Comparison of ENCODE assay signal across 8 cellular contexts in the genomic region with DNA sequence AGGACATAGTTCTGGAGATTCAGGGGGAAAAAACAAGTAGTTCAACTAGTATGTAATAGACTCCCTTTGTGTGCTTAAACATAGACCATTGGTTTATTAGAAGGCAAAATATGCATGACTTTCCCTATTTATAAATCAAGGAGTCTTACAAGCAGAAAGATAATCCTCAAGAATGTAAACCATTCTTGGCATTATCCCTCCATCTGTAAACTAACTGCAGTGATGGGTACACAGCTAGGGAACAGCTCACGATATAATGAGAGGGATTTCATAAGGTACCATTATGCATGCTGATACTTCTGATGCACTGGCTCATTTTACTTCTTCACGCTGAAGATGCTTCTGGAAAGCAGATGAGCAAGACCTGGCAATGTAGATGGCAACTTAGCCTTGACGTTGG. TPM values are rescaled to one million over a fixed set of nuclear protein-coding genes. Genes with fewer than 3 reads are reported as not detected.
DNase-seq lines count a peak whose midpoint lies in the region; ATAC-seq and TF ChIP-seq lines count a peak whose summit lies in the region.

No MANE protein-coding gene starts in this region.

- H3K27ac Mint-ChIP-seq in activated CD4-positive, alpha-beta T cell treated with anti-CD3 and anti-CD28 coated beads, Interleukin-2, amount 10 ng/mL, durations not matched to agents 7 days and 5 days = peak overlapping the region; percentile 99
- H3K27ac Mint-ChIP-seq in WTC11 = no peak overlapping the region
- no peak overlapping the region for H3K27ac Mint-ChIP-seq in glutamatergic neuron (ENCODE audit: unreplicated experiment)
- peak overlapping the region; percentile 88 to 99 for H3K27ac Mint-ChIP-seq in stimulated activated naive CD8-positive, alpha-beta T cell treated with anti-CD3 and anti-CD28 coated beads, Interleukin-15, amount 100 ng/mL, for 72 hours

- CTCF ChIA-PET in activated CD4-positive, alpha-beta T cell treated with anti-CD3 and anti-CD28 coated beads, Interleukin-2, amount 10 ng/mL, durations not matched to agents 7 days and 5 days (lab: Charles Lee) = no interaction called here
- CTCF ChIA-PET in WTC11 (lab: Charles Lee) = no interaction called here

- no peaks in the 10 kb centered on the region for H3K9me3 Mint-ChIP-seq in activated CD4-positive, alpha-beta T cell treated with anti-CD3 and anti-CD28 coated beads, Interleukin-2, amount 10 ng/mL, durations not matched to agents 7 days and 5 days
- H3K9me3 Mint-ChIP-seq in WTC11 = no peaks in the 10 kb centered on the region
- peaks cover 4% of the 10 kb centered on the region for H3K9me3 Mint-ChIP-seq in glutamatergic neuron (ENCODE audit: unreplicated experiment)
- no peaks in the 10 kb centered on the region for H3K9me3 Mint-ChIP-seq in stimulated activated naive CD8-positive, alpha-beta T cell treated with anti-CD3 and anti-CD28 coated beads, Interleukin-15, amount 100 ng/mL, for 72 hours

- H3K4me3 Mint-ChIP-seq in activated CD4-positive, alpha-beta T cell treated with anti-CD3 and anti-CD28 coated beads, Interleukin-2, amount 10 ng/mL, durations not matched to agents 7 days and 5 days = peak overlapping the region; percentile 96
- H3K4me3 Mint-ChIP-seq in WTC11 = peak overlapping the region; percentile 98
- peak overlapping the region; percentile 95 for H3K4me3 Mint-ChIP-seq in glutamatergic neuron (ENCODE audit: unreplicated experiment)
- peak overlapping the region; percentile 99 to 100 for H3K4me3 Mint-ChIP-seq in stimulated activated naive CD8-positive, alpha-beta T cell treated with anti-CD3 and anti-CD28 coated beads, Interleukin-15, amount 100 ng/mL, for 72 hours

- peaks cover 10% of the 10 kb centered on the region for H3K36me3 Mint-ChIP-seq in activated CD4-positive, alpha-beta T cell treated with anti-CD3 and anti-CD28 coated beads, Interleukin-2, amount 10 ng/mL, durations not matched to agents 7 days and 5 days (ENCODE audit: low read depth)
- H3K36me3 Mint-ChIP-seq in WTC11 = peaks cover 3% of the 10 kb centered on the region
- H3K36me3 Mint-ChIP-seq in glutamatergic neuron (ENCODE audit: unreplicated experiment) = no peaks in the 10 kb centered on the region

- H3K27me3 Mint-ChIP-seq in activated CD4-positive, alpha-beta T cell treated with anti-CD3 and anti-CD28 coated beads, Interleukin-2, amount 10 ng/mL, durations not matched to agents 7 days and 5 days = no peaks in the 10 kb centered on the region
- H3K27me3 Mint-ChIP-seq in WTC11 (ENCODE audit: low read depth) = peaks cover 16% of the 10 kb centered on the region
- peaks cover 7% of the 10 kb centered on the region for H3K27me3 Mint-ChIP-seq in glutamatergic neuron (ENCODE audit: unreplicated experiment)
- H3K27me3 Mint-ChIP-seq in stimulated activated naive CD8-positive, alpha-beta T cell treated with anti-CD3 and anti-CD28 coated beads, Interleukin-15, amount 100 ng/mL, for 72 hours = no peaks in the 10 kb centered on the region

- no peak for DNase-seq in activated CD4-positive, alpha-beta T cell treated with anti-CD3 and anti-CD28 coated beads, Interleukin-2, amount 10 ng/mL, durations not matched to agents 7 days and 5 days
- DNase-seq in activated CD4-positive, alpha-beta T cell treated with anti-CD3 and anti-CD28 coated beads, Interleukin-2, amount 50 U/mL, for 48 hours = no peak
- DNase-seq in WTC11 (ENCODE audit: low spot score) = no peak
- no peak for DNase-seq in glutamatergic neuron
- no peak for DNase-seq in stimulated activated naive CD8-positive, alpha-beta T cell treated with anti-CD3 and anti-CD28 coated beads, Interleukin-15, amount 100 ng/mL, for 72 hours
- DNase-seq in NCI-H128 (lab: John Stamatoyannopoulos, UW; ENCODE audit: unreplicated experiment) = no peak

- POLR2A ChIA-PET in activated CD4-positive, alpha-beta T cell treated with anti-CD3 and anti-CD28 coated beads, Interleukin-2, amount 10 ng/mL, durations not matched to agents 7 days and 5 days (lab: Charles Lee) = no interaction called here
- POLR2A ChIA-PET in WTC11 (lab: Charles Lee) = no interaction called here

- ATAC-seq in WTC11 (no peak), GM19463 (IDR thresholded peaks at IDR 0.05; ENCODE audit: unreplicated experiment) (no peak), HG02973 (IDR thresholded peaks at IDR 0.05; ENCODE audit: unreplicated experiment) (no peak)
- no peak for ATAC-seq in stimulated activated naive CD8-positive, alpha-beta T cell treated with anti-CD3 and anti-CD28 coated beads, Interleukin-15, amount 100 ng/mL, for 72 hours

- TF ChIP-seq CTCF in WTC11 (IDR thresholded peaks at IDR 0.05) (no peak), glutamatergic neuron (IDR thresholded peaks at IDR 0.05; ENCODE audit: partially characterized antibody, unreplicated experiment) (no peak)

- H3K4me1 Mint-ChIP-seq in activated CD4-positive, alpha-beta T cell treated with anti-CD3 and anti-CD28 coated beads, Interleukin-2, amount 10 ng/mL, durations not matched to agents 7 days and 5 days = peaks cover 44% of the 10 kb centered on the region
- H3K4me1 Mint-ChIP-seq in WTC11 (peaks cover 32% of the 10 kb centered on the region), glutamatergic neuron (ENCODE audit: low read depth, unreplicated experiment) (peaks cover 10% of the 10 kb centered on the region)
- peaks cover 43% of the 10 kb centered on the region for H3K4me1 Mint-ChIP-seq in stimulated activated naive CD8-positive, alpha-beta T cell treated with anti-CD3 and anti-CD28 coated beads, Interleukin-15, amount 100 ng/mL, for 72 hours

TF ChIP-seq in WTC11, 78 proteins besides CTCF, POLR2A, EP300 and RAD21 (continues in another document):
- TF ChIP-seq OVOL2 (CRISPR knock-in tag; IDR thresholded peaks at IDR 0.05; ENCODE audit: borderline replicate concordance) (no peak), TP53 (CRISPR knock-in tag; IDR thresholded peaks at IDR 0.05) (no peak), ZNF671 (CRISPR knock-in tag; IDR thresholded peaks at IDR 0.05) (no peak), ZBTB21 (CRISPR knock-in tag; IDR thresholded peaks at IDR 0.05; ENCODE audit: borderline replicate concordance) (no peak), GRHL2 (CRISPR knock-in tag; IDR thresholded peaks at IDR 0.05; ENCODE audit: insufficient replicate concordance, severe bottlenecking) (no peak), ZNF219 (CRISPR knock-in tag; IDR thresholded peaks at IDR 0.05; ENCODE audit: borderline replicate concordance) (no peak)
- TF ChIP-seq, protein P1, sequence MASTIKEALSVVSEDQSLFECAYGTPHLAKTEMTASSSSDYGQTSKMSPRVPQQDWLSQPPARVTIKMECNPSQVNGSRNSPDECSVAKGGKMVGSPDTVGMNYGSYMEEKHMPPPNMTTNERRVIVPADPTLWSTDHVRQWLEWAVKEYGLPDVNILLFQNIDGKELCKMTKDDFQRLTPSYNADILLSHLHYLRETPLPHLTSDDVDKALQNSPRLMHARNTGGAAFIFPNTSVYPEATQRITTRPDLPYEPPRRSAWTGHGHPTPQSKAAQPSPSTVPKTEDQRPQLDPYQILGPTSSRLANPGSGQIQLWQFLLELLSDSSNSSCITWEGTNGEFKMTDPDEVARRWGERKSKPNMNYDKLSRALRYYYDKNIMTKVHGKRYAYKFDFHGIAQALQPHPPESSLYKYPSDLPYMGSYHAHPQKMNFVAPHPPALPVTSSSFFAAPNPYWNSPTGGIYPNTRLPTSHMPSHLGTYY (CRISPR knock-in tag; IDR thresholded peaks at IDR 0.05) = no peak
- TF ChIP-seq, protein P2, sequence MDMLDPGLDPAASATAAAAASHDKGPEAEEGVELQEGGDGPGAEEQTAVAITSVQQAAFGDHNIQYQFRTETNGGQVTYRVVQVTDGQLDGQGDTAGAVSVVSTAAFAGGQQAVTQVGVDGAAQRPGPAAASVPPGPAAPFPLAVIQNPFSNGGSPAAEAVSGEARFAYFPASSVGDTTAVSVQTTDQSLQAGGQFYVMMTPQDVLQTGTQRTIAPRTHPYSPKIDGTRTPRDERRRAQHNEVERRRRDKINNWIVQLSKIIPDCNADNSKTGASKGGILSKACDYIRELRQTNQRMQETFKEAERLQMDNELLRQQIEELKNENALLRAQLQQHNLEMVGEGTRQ (CRISPR knock-in tag; IDR thresholded peaks at IDR 0.05) = no peak
- TF ChIP-seq, protein P3, sequence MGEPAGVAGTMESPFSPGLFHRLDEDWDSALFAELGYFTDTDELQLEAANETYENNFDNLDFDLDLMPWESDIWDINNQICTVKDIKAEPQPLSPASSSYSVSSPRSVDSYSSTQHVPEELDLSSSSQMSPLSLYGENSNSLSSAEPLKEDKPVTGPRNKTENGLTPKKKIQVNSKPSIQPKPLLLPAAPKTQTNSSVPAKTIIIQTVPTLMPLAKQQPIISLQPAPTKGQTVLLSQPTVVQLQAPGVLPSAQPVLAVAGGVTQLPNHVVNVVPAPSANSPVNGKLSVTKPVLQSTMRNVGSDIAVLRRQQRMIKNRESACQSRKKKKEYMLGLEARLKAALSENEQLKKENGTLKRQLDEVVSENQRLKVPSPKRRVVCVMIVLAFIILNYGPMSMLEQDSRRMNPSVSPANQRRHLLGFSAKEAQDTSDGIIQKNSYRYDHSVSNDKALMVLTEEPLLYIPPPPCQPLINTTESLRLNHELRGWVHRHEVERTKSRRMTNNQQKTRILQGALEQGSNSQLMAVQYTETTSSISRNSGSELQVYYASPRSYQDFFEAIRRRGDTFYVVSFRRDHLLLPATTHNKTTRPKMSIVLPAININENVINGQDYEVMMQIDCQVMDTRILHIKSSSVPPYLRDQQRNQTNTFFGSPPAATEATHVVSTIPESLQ (CRISPR knock-in tag; IDR thresholded peaks at IDR 0.05) = no peak
- TF ChIP-seq, protein P4, sequence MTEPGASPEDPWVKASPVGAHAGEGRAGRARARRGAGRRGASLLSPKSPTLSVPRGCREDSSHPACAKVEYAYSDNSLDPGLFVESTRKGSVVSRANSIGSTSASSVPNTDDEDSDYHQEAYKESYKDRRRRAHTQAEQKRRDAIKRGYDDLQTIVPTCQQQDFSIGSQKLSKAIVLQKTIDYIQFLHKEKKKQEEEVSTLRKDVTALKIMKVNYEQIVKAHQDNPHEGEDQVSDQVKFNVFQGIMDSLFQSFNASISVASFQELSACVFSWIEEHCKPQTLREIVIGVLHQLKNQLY (CRISPR knock-in tag; IDR thresholded peaks at IDR 0.05) = no peak
- TF ChIP-seq, protein P5, sequence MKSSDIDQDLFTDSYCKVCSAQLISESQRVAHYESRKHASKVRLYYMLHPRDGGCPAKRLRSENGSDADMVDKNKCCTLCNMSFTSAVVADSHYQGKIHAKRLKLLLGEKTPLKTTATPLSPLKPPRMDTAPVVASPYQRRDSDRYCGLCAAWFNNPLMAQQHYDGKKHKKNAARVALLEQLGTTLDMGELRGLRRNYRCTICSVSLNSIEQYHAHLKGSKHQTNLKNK (CRISPR knock-in tag; IDR thresholded peaks at IDR 0.05) = no peak

RNA-seq across cellular contexts. Expression of a gene that starts 0.9 kb away (rescaled TPM):
- under 1 TPM; 0.54 to 0.89 TPM for total RNA-seq in activated CD4-positive, alpha-beta T cell treated with anti-CD3 and anti-CD28 coated beads, Interleukin-2, amount 10 ng/mL, durations not matched to agents 7 days and 5 days
- total RNA-seq in WTC11 (2021) (0.96 to 1.9 TPM (median 1.6 TPM) in 3 replicates), glutamatergic neuron (ENCODE audit: unreplicated experiment) (0.76 TPM)

RNA-seq across cellular contexts. Expression of a gene that starts 1.6 kb away (rescaled TPM):
- total RNA-seq in activated CD4-positive, alpha-beta T cell treated with anti-CD3 and anti-CD28 coated beads, Interleukin-2, amount 10 ng/mL, durations not matched to agents 7 days and 5 days = 10 to 100 TPM; 23.8 to 24.6 TPM
- 43.7 to 47.7 TPM (median 45.4 TPM) in 3 replicates for total RNA-seq in WTC11 (2021)
- total RNA-seq in glutamatergic neuron (ENCODE audit: unreplicated experiment) = 26.8 TPM

Comparison
In these comparisons a context has a peak if more than half of its experiments do, and no peak if none do; other contexts are left out.
1. H3K27ac Mint-ChIP-seq: peak in activated CD4-positive, alpha-beta T cell treated with anti-CD3 and anti-CD28 coated beads, Interleukin-2, amount 10 ng/mL, durations not matched to agents 7 days and 5 days (single experiment) and stimulated activated naive CD8-positive, alpha-beta T cell treated with anti-CD3 and anti-CD28 coated beads, Interleukin-15, amount 100 ng/mL, for 72 hours (2 of 2); none in WTC11 (single experiment) and glutamatergic neuron (single experiment).
2. Peak in every context shown above with its lines, with median percentiles within 50 percentile points of each other: H3K4me3 Mint-ChIP-seq.